8 cellular contexts compared by ENCODE assay signal in the genomic region with DNA sequence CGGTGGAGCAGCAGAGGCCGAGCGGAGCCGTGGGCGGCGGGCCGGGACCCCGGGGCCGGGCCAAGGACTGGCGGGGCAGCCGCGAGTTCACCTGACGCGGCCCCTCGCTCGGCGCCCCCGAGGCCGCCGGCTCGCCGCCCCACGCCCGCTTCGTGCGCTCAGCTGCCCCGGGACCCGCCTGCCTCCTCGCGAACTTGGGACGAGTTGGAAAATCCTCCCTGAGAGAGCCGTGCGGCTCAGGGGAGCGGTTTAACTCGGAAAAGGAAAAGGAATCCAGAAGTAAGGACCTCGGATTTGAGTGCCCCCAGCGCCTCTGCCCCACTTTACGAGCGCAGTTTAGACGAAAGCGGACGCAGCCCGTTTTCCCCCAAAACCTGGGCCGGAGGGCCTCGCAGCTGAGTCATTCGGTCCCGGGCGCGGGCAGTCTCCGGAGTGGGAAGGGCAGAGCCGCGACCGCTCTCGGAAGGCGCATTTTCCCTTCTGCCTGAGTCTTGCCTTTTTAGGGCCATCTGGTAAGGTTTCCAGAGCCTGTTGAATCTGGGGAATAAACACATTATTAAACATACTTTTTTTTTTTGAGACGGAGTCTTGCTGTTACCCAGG. TPM values are rescaled to one million over a fixed set of nuclear protein-coding genes. Genes with fewer than 3 reads are reported as not detected.
DNase-seq lines count a peak whose midpoint lies in the region; ATAC-seq and TF ChIP-seq lines count a peak whose summit lies in the region.

No MANE protein-coding gene starts in this region.

- intact Hi-C loops in heart right ventricle (cut with DNase I) = loop anchor here in 8 of 10 donors (1.0 to 10.0 kb wide), 6 partner anchors 65 to 437 kb away; a partner anchor contains a TSS

- H3K9me3 Mint-ChIP-seq in activated naive CD8-positive, alpha-beta T cell treated with anti-CD3 and anti-CD28 coated beads, Interleukin-2, amount 50 U/mL, for 24 hours = no peaks in the 10 kb centered on the region
- no peaks in the 10 kb centered on the region for H3K9me3 Mint-ChIP-seq in progenitor cell of endocrine pancreas (ENCODE audit: low read depth)

- H3K4me1 ChIP-seq in heart right ventricle = peaks cover 3 to 38% (median 21%) of the 10 kb centered on the region in 9 donors

- WGBS in heart right ventricle, 2 donors = 0% methylated on average over 56 of the region's 56 CpGs

- H3K4me1 Mint-ChIP-seq in activated naive CD8-positive, alpha-beta T cell treated with anti-CD3 and anti-CD28 coated beads, Interleukin-2, amount 50 U/mL, for 24 hours = peaks cover 71% of the 10 kb centered on the region
- H3K4me1 Mint-ChIP-seq in progenitor cell of endocrine pancreas (ENCODE audit: low read depth) = peaks cover 8% of the 10 kb centered on the region

- no peak for TF ChIP-seq CTCF in heart right ventricle (IDR thresholded peaks at IDR 0.05)
- TF ChIP-seq CTCF in progenitor cell of endocrine pancreas (IDR thresholded peaks at IDR 0.05; ENCODE audit: unreplicated experiment) = no peak

- peaks cover 16% of the 10 kb centered on the region for H3K36me3 Mint-ChIP-seq in activated naive CD8-positive, alpha-beta T cell treated with anti-CD3 and anti-CD28 coated beads, Interleukin-2, amount 50 U/mL, for 24 hours (ENCODE audit: low read depth)
- H3K36me3 Mint-ChIP-seq in progenitor cell of endocrine pancreas (ENCODE audit: insufficient read depth) = peaks cover 2% of the 10 kb centered on the region

- H3K4me3 ChIP-seq in heart right ventricle = peak overlapping the region; percentile 57 to 92 (median 82)

- H3K4me3 Mint-ChIP-seq in activated naive CD8-positive, alpha-beta T cell treated with anti-CD3 and anti-CD28 coated beads, Interleukin-2, amount 50 U/mL, for 24 hours = peak overlapping the region; percentile 93
- peak overlapping the region; percentile 91 for H3K4me3 Mint-ChIP-seq in progenitor cell of endocrine pancreas (ENCODE audit: low read depth)

- H3K27ac ChIP-seq in heart right ventricle = peak overlapping the region; percentile 97 to 100 (median 100)

- no peaks in the 10 kb centered on the region for H3K27me3 Mint-ChIP-seq in activated naive CD8-positive, alpha-beta T cell treated with anti-CD3 and anti-CD28 coated beads, Interleukin-2, amount 50 U/mL, for 24 hours
- H3K27me3 Mint-ChIP-seq in progenitor cell of endocrine pancreas = no peaks in the 10 kb centered on the region

- no peaks in the 10 kb centered on the region for H3K36me3 ChIP-seq in heart right ventricle

- ATAC-seq in HG03045 (IDR thresholded peaks at IDR 0.05; ENCODE audit: unreplicated experiment) (peak; percentile 21), SK-N-SH treated with all-trans-retinoic acid at 6 μM for 48 hours (peak; percentile 18), heart right ventricle (peak in 1 of 8 donors; percentile 10), GM21367 (IDR thresholded peaks at IDR 0.05; ENCODE audit: unreplicated experiment) (no peak)
- ATAC-seq in activated naive CD8-positive, alpha-beta T cell treated with anti-CD3 and anti-CD28 coated beads, Interleukin-2, amount 50 U/mL, for 24 hours = peak; percentile 26

- H3K27ac Mint-ChIP-seq in activated naive CD8-positive, alpha-beta T cell treated with anti-CD3 and anti-CD28 coated beads, Interleukin-2, amount 50 U/mL, for 24 hours = peak overlapping the region; percentile 99
- peak overlapping the region; percentile 99 for H3K27ac Mint-ChIP-seq in progenitor cell of endocrine pancreas

- DNase-seq in G401 (ENCODE audit: low spot score) (peak; percentile 47), heart right ventricle (peak; percentile 58 to 66), progenitor cell of endocrine pancreas (ENCODE audit: low spot score, unreplicated experiment) (peak; percentile 36), ureter (ENCODE audit: low spot score) (peak; percentile 68)
- peak; percentile 73 for DNase-seq in activated naive CD8-positive, alpha-beta T cell treated with anti-CD3 and anti-CD28 coated beads, Interleukin-2, amount 50 U/mL, for 24 hours

- H3K9me3 ChIP-seq in heart right ventricle = no peaks in the 10 kb centered on the region

- H3K27me3 ChIP-seq in heart right ventricle = no peaks in the 10 kb centered on the region

- in situ Hi-C loops in G401 (cut with HindIII; ENCODE audit: low sequenced_read_pairs) = no loop called here

TF ChIP-seq in SK-N-SH treated with all-trans-retinoic acid at 6 μM for 48 hours, 23 proteins besides CTCF, POLR2A, EP300 and RAD21:
- TF ChIP-seq ZNF70 (CRISPR knock-in tag; IDR thresholded peaks at IDR 0.05) (no peak), ZNF565 (CRISPR knock-in tag; conservative IDR thresholded peaks at IDR 0.05; ENCODE audit: low read depth) (no peak), ISL1 (CRISPR knock-in tag; IDR thresholded peaks at IDR 0.05) (no peak), OSR1 (CRISPR knock-in tag; IDR thresholded peaks at IDR 0.05) (no peak), ZNF8 (CRISPR knock-in tag; IDR thresholded peaks at IDR 0.05) (no peak), RARB (CRISPR knock-in tag; IDR thresholded peaks at IDR 0.05) (no peak), SNAI2 (CRISPR knock-in tag; IDR thresholded peaks at IDR 0.05) (no peak), BACH2 (CRISPR knock-in tag; IDR thresholded peaks at IDR 0.05; ENCODE audit: borderline replicate concordance) (no peak)
- TF ChIP-seq, protein P1, sequence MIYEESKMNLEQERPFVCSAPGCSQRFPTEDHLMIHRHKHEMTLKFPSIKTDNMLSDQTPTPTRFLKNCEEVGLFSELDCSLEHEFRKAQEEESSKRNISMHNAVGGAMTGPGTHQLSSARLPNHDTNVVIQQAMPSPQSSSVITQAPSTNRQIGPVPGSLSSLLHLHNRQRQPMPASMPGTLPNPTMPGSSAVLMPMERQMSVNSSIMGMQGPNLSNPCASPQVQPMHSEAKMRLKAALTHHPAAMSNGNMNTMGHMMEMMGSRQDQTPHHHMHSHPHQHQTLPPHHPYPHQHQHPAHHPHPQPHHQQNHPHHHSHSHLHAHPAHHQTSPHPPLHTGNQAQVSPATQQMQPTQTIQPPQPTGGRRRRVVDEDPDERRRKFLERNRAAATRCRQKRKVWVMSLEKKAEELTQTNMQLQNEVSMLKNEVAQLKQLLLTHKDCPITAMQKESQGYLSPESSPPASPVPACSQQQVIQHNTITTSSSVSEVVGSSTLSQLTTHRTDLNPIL (CRISPR knock-in tag; IDR thresholded peaks at IDR 0.05; ENCODE audit: low read depth) = 0 out of 2 replicates have a peak, but pooled peaks have one; percentile 39

RNA-seq across cellular contexts. Expression of a gene that starts 0.7 kb away (rescaled TPM):
- 58.3 and 108 TPM in 2 replicates for total RNA-seq in G401 (2014; rRNA removed; shearing (Covaris generic))
- total RNA-seq in heart right ventricle = 10 to 100 TPM; 44.1 to 91.7 (median 57.6) TPM
- polyA plus RNA-seq in heart right ventricle = 10 to 100 TPM; 37.8 to 81.5 TPM
- 31.6 and 36.1 TPM in 2 replicates for total RNA-seq in progenitor cell of endocrine pancreas
- 32.6 TPM for total RNA-seq in ureter

RNA-seq across cellular contexts. Expression of a gene that starts 37.2 kb away (rescaled TPM):
- 17.2 and 29.2 TPM in 2 replicates for total RNA-seq in G401 (2014; rRNA removed; shearing (Covaris generic))
- total RNA-seq in heart right ventricle (10 to 100 TPM; 28.3 to 39.8 (median 38.0) TPM), progenitor cell of endocrine pancreas (36.2 and 38.1 TPM in 2 replicates), ureter (35.8 TPM)
- polyA plus RNA-seq in heart right ventricle = 10 to 100 TPM in 1 of 2 donors, 1 to 10 TPM in 1; 5.7 to 15.3 TPM
